12 cellular contexts compared by ENCODE assay signal in genomic region chr11:1502971-1503707, GRCh38. TPM values are rescaled to one million over a fixed set of nuclear protein-coding genes. Genes with fewer than 3 reads are reported as not detected.
A peak's percentile ranks its signal among the peaks of the same experiment; 100 is the strongest.
DNase-seq lines count a peak whose midpoint lies in the region; ATAC-seq and TF ChIP-seq lines count a peak whose summit lies in the region.
"Had no signal": no experiment of that assay in that cellular context is flagged by ENCODE, and none has a peak within 500 bp of the region (broad histone marks: within the 10 kb centered on the region; RNA-seq: fewer than 3 reads in every experiment).

No MANE protein-coding gene starts in this region.

- H2BK15ac ChIP-seq in H9 (ENCODE audit: low read depth, low read length) = no peak overlapping the region

- DNase-seq in H9 (no peak), cerebellar nuclear complex (lab: John Stamatoyannopoulos, UW) (peak; percentile 27 to 66), SHP77 (lab: John Stamatoyannopoulos, UW) (no peak), NCI-H187 (lab: John Stamatoyannopoulos, UW) (no peak)
- DNase-seq: NCI-H2107, spleen, T1000 had no signal

- H3K4ac ChIP-seq in H9 (ENCODE audit: low read depth, low read length) = no peak overlapping the region

- H3K36me3 ChIP-seq in iPS-15b (ENCODE audit: control insufficient read depth, insufficient read depth, low read length) (peaks cover 3% of the 10 kb centered on the region), rectal smooth muscle tissue (ENCODE audit: control insufficient read depth, insufficient read depth, low read length) (peaks cover 3% of the 10 kb centered on the region)

- TF ChIP-seq CTCF in H9 (conservative IDR thresholded peaks at IDR 0.05) = no peak

- H3K9ac ChIP-seq in H9 (ENCODE audit: extremely low read depth, insufficient read length, low read length) (no peak overlapping the region), iPS-15b (ENCODE audit: low read depth, low read length) (peak overlapping the region; percentile 37), rectal smooth muscle tissue (ENCODE audit: low read length) (no peak overlapping the region)
- H3K9ac ChIP-seq: KMS-11 had no signal

- H2AFZ ChIP-seq in H9 (ENCODE audit: low read length) = no peak overlapping the region

- H3K4me3 Mint-ChIP-seq in H9 = no peak overlapping the region

- H3K27me3 Mint-ChIP-seq in H9 (ENCODE audit: low read depth) = no peaks in the 10 kb centered on the region; the same call in none of the 2 replicates

- H4K5ac ChIP-seq in H9 (ENCODE audit: insufficient read length, low read depth, low read length) = no peak overlapping the region

- H3K4me3 ChIP-seq in iPS-15b (ENCODE audit: low read depth, low read length) (no peak overlapping the region), rectal smooth muscle tissue (ENCODE audit: low read length) (no peak overlapping the region)
- H3K4me3 ChIP-seq: spleen had no signal

- H3K27me3 ChIP-seq in H9 (ENCODE audit: insufficient read depth, low read length) (no peaks in the 10 kb centered on the region), iPS-15b (ENCODE audit: control insufficient read depth, insufficient read depth, low read length) (no peaks in the 10 kb centered on the region), rectal smooth muscle tissue (ENCODE audit: control insufficient read depth, insufficient read depth, low read length) (no peaks in the 10 kb centered on the region)
- H3K27me3 ChIP-seq: spleen had no signal

- ATAC-seq in HG03469 (IDR thresholded peaks at IDR 0.05; ENCODE audit: unreplicated experiment) (no peak), GM19452 (IDR thresholded peaks at IDR 0.05; ENCODE audit: unreplicated experiment) (no peak)

- H2BK12ac ChIP-seq in H9 (ENCODE audit: insufficient read length, low read depth, low read length) = no peak overlapping the region

- no peak overlapping the region; the same call in 1 of the 2 replicates for H3K14ac ChIP-seq in H9 (ENCODE audit: insufficient read depth, low read length)

- H3K56ac ChIP-seq in H9 (ENCODE audit: insufficient read length, low read depth, low read length) = no peak overlapping the region

- peaks cover 0 to 5% (median 3%) of the 10 kb centered on the region in 3 experiments; a peak in 6 of 7 replicates for H3K36me3 Mint-ChIP-seq in H9 (ENCODE audit: insufficient read depth in 1 of 3, low read depth in 3 of 3)

- H3K9me3 ChIP-seq in H9 (ENCODE audit: control insufficient read depth, low read depth, low read length) (no peaks in the 10 kb centered on the region), iPS-15b (ENCODE audit: control insufficient read depth, insufficient read depth, low read length) (no peaks in the 10 kb centered on the region)
- H3K9me3 ChIP-seq: spleen had no signal

- no peak overlapping the region for H3T11ph ChIP-seq in H9 (ENCODE audit: low read length)

- H3K4me2 ChIP-seq in H9 (ENCODE audit: insufficient read depth, insufficient read length, low read length) = no peak overlapping the region
- H3K4me2 ChIP-seq: KMS-11 had no signal

- H3K23me2 ChIP-seq in H9 (ENCODE audit: insufficient read length, low read depth, low read length, poor library complexity, severe bottlenecking) = no peaks in the 10 kb centered on the region

- H2BK5ac ChIP-seq in H9 (ENCODE audit: insufficient read length, low read length) = no peak overlapping the region

- H2BK20ac ChIP-seq in H9 (ENCODE audit: low read depth, low read length, poor library complexity, severe bottlenecking) = no peak overlapping the region

- H3K27ac Mint-ChIP-seq in H9 = peak overlapping the region in 2 of 3 experiments; percentile 19 to 76; a peak in 3 of 7 replicates

- H4K8ac ChIP-seq in H9 (replicated peaks; ENCODE audit: insufficient read length, low read depth, low read length) = no peak overlapping the region

- no peak overlapping the region for H3K27ac ChIP-seq in H9 (ENCODE audit: insufficient read length, low read depth, low read length)
- H3K27ac ChIP-seq in rectal smooth muscle tissue (ENCODE audit: low read depth, low read length) = peak overlapping the region; percentile 24
- H3K27ac ChIP-seq: KMS-11 had no signal

- H2BK120ac ChIP-seq in H9 (ENCODE audit: low read depth, low read length, poor library complexity, severe bottlenecking) = no peak overlapping the region

- no CpG with 5 or more reads among the region's 20 CpGs for WGBS in H9 (ENCODE audit: extremely low coverage, insufficient read length, low lambda C conversion rate)

- H3K4me1 Mint-ChIP-seq in H9 = peaks cover 7 to 29% of the 10 kb centered on the region in 2 experiments

- peaks cover 2% of the 10 kb centered on the region for H4K20me1 ChIP-seq in H9 (ENCODE audit: control insufficient read depth, insufficient read depth, insufficient read length)

- peaks cover 3% of the 10 kb centered on the region for H3K79me1 ChIP-seq in H9 (ENCODE audit: insufficient read depth, low read depth, low read length, poor library complexity, severe bottlenecking)

- no peak overlapping the region for H4K91ac ChIP-seq in H9 (ENCODE audit: insufficient read length, low read depth, low read length)

- H3K23ac ChIP-seq in H9 (ENCODE audit: insufficient read length, low read depth, low read length) = no peak overlapping the region

- H2AK5ac ChIP-seq in H9 (ENCODE audit: insufficient read length, low read length) = no peak overlapping the region

- no peaks in the 10 kb centered on the region; the same call in 1 of the 2 replicates for H3K79me2 ChIP-seq in H9 (ENCODE audit: insufficient read depth, low read length)

- no peak overlapping the region for H3K18ac ChIP-seq in H9 (ENCODE audit: insufficient read length, low read depth, low read length)

- H3K9me3 Mint-ChIP-seq in H9 = peaks cover 4% of the 10 kb centered on the region in 2 experiments; a peak in 3 of 5 replicates

- H3K4me1 ChIP-seq in H9 (ENCODE audit: insufficient read depth, low read length) (peaks cover 2% of the 10 kb centered on the region; the same call in 1 of the 2 replicates), iPS-15b (ENCODE audit: control insufficient read depth, insufficient read depth, low read length) (no peaks in the 10 kb centered on the region), rectal smooth muscle tissue (ENCODE audit: control insufficient read depth, insufficient read depth, low read length) (peaks cover 22% of the 10 kb centered on the region)

RNA-seq across cellular contexts. Expression of gene MOB2, which starts 16.6 kb away (rescaled TPM):
- 22.7 and 24.2 TPM in 2 replicates for total RNA-seq in H9 (2021)

Comparison
In these comparisons a context has a peak if more than half of its experiments do, and no peak if none do; other contexts are left out.
1. DNase-seq: peak in cerebellar nuclear complex (2 of 2); none in H9 (single experiment), SHP77 (0 of 2) and NCI-H187 (0 of 2).